Comparison of ENCODE assay signal across 1 cellular context in genomic region chr11:118565062-118565461, GRCh38.
TF ChIP-seq lines count a peak whose summit lies in the region.

No MANE protein-coding gene starts in this region.

TF ChIP-seq in K562, 482 proteins besides CTCF, POLR2A, EP300 and RAD21:
- no peak for TF ChIP-seq ZNF212 (CRISPR knock-in tag; IDR thresholded peaks at IDR 0.05)
- TF ChIP-seq, protein P1, sequence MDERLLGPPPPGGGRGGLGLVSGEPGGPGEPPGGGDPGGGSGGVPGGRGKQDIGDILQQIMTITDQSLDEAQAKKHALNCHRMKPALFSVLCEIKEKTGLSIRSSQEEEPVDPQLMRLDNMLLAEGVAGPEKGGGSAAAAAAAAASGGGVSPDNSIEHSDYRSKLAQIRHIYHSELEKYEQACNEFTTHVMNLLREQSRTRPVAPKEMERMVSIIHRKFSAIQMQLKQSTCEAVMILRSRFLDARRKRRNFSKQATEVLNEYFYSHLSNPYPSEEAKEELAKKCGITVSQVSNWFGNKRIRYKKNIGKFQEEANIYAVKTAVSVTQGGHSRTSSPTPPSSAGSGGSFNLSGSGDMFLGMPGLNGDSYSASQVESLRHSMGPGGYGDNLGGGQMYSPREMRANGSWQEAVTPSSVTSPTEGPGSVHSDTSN (CRISPR knock-in tag; IDR thresholded peaks at IDR 0.05; ENCODE audit: low read depth): no peak
- TF ChIP-seq, protein P1 (tag; conservative IDR thresholded peaks at IDR 0.05; ENCODE audit: low read depth): 0 out of 2 replicates have a peak, but pooled peaks have one; percentile 44
